Comparison of ENCODE assay signal across 13 cellular contexts in genomic region chr11:35118906-35119305, GRCh38. TPM values are rescaled to one million over a fixed set of nuclear protein-coding genes. Genes with fewer than 3 reads are reported as not detected.
DNase-seq lines count a peak whose midpoint lies in the region; ATAC-seq and TF ChIP-seq lines count a peak whose summit lies in the region.
"Had no signal": no experiment of that assay in that cellular context is flagged by ENCODE, and none has a peak within 500 bp of the region (broad histone marks: within the 10 kb centered on the region; RNA-seq: fewer than 3 reads in every experiment).

No MANE protein-coding gene starts in this region.

- H3K4me3 ChIP-seq in sigmoid colon: no peak overlapping the region
- H3K4me3 ChIP-seq: K562, left ventricle myocardium inferior had no signal

- peak; percentile 73 for ATAC-seq in GM18505 (IDR thresholded peaks at IDR 0.05; ENCODE audit: unreplicated experiment)
- peak; percentile 13 for ATAC-seq in GM19468 (IDR thresholded peaks at IDR 0.05; ENCODE audit: extremely low read depth, unreplicated experiment)
- ATAC-seq in HG02885 (IDR thresholded peaks at IDR 0.05; ENCODE audit: poor library complexity, unreplicated experiment): peak; percentile 82
- peak; percentile 68 for ATAC-seq in HG03521 (IDR thresholded peaks at IDR 0.05; ENCODE audit: unreplicated experiment)
- ATAC-seq: K562 had no signal

- H3K9me3 ChIP-seq in sigmoid colon: no peaks in the 10 kb centered on the region
- H3K9me3 ChIP-seq: left ventricle myocardium inferior had no signal

- intact Hi-C loops in sigmoid colon (cut with DNase I): no loop called here

- no peaks in the 10 kb centered on the region for H3K27me3 ChIP-seq in sigmoid colon

- DNase-seq in NCI-H226 (no peak), iPS-NIHi11 (ENCODE audit: low spot score) (no peak), sigmoid colon (no peak), DMS153 (lab: John Stamatoyannopoulos, UW) (no peak)
- DNase-seq: effector CD8-positive, alpha-beta T cell; left ventricle myocardium inferior; NCI-H2029 treated with DMSO at 0.1 percent for 48 hours; stimulated activated naive CD4-positive, alpha-beta T cell treated with Interleukin-2 at 50 U/mL for 16 hours had no signal

- H3K27ac ChIP-seq in sigmoid colon: no peak overlapping the region
- H3K27ac ChIP-seq: left ventricle myocardium inferior had no signal

- WGBS in sigmoid colon, 2 donors: 84 to 93% methylated on average over 4 of the region's 4 CpGs

- no peak for TF ChIP-seq CTCF in sigmoid colon (IDR thresholded peaks at IDR 0.05)

- peaks cover 0 to 35% (median 18%) of the 10 kb centered on the region in 4 donors for H3K4me1 ChIP-seq in sigmoid colon

- TF ChIP-seq POLR2A in GM18505 (IDR thresholded peaks at IDR 0.05; ENCODE audit: borderline replicate concordance, extremely low read depth, insufficient read depth, insufficient read length) (no peak), sigmoid colon (IDR thresholded peaks at IDR 0.05) (no peak)

- H3K36me3 ChIP-seq in sigmoid colon: no peaks in the 10 kb centered on the region
- H3K36me3 ChIP-seq: left ventricle myocardium inferior had no signal

- TF ChIP-seq EP300 in sigmoid colon (IDR thresholded peaks at IDR 0.05): no peak

RNA-seq across cellular contexts. Expression of gene CD44, which starts 20.1 kb away (rescaled TPM):
- total RNA-seq in sigmoid colon: 100 to 1,000 TPM in 2 of 4 donors, 10 to 100 TPM in 2; 74.2 to 228 (median 119) TPM
- polyA plus RNA-seq in sigmoid colon: 100 to 1,000 TPM in 1 of 3 donors, 10 to 100 TPM in 2; 28.4 to 154 (median 37.8) TPM

Comparison
In these comparisons a context has a peak if more than half of its experiments do, and no peak if none do; other contexts are left out.
1. ATAC-seq: peak in every context shown above with its lines; median percentile 82 in HG02885; 73 in GM18505; 68 in HG03521; 13 in GM19468.